1 cellular context compared by ENCODE assay signal in genomic region chr15:84797212-84797611, GRCh38.
TF ChIP-seq lines count a peak whose summit lies in the region.

No MANE protein-coding gene starts in this region.

TF ChIP-seq in SK-N-SH, 30 proteins besides CTCF, POLR2A, EP300 and RAD21 (continued from another document):
- TF ChIP-seq TAF1 (IDR thresholded peaks at IDR 0.05; ENCODE audit: borderline replicate concordance, low read depth, low read length), result no peak
- TF ChIP-seq, protein P1, sequence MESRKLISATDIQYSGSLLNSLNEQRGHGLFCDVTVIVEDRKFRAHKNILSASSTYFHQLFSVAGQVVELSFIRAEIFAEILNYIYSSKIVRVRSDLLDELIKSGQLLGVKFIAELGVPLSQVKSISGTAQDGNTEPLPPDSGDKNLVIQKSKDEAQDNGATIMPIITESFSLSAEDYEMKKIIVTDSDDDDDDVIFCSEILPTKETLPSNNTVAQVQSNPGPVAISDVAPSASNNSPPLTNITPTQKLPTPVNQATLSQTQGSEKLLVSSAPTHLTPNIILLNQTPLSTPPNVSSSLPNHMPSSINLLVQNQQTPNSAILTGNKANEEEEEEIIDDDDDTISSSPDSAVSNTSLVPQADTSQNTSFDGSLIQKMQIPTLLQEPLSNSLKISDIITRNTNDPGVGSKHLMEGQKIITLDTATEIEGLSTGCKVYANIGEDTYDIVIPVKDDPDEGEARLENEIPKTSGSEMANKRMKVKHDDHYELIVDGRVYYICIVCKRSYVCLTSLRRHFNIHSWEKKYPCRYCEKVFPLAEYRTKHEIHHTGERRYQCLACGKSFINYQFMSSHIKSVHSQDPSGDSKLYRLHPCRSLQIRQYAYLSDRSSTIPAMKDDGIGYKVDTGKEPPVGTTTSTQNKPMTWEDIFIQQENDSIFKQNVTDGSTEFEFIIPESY (IDR thresholded peaks at IDR 0.05; ENCODE audit: borderline replicate concordance, low read depth), result no peak
- no peak for TF ChIP-seq RXRA (IDR thresholded peaks at IDR 0.05; ENCODE audit: borderline replicate concordance, low read depth)
- TF ChIP-seq EZH2phosphoT487 (IDR thresholded peaks at IDR 0.05; ENCODE audit: borderline replicate concordance, low read depth), result no peak
- no peak for TF ChIP-seq NFIC (IDR thresholded peaks at IDR 0.05; ENCODE audit: borderline replicate concordance)
- no peak for TF ChIP-seq MAX (IDR thresholded peaks at IDR 0.05; ENCODE audit: low read depth)
